Comparison of ENCODE assay signal across 8 cellular contexts in genomic region chr1:46489638-46490602, GRCh38. TPM values are rescaled to one million over a fixed set of nuclear protein-coding genes. Genes with fewer than 3 reads are reported as not detected.
A peak's percentile ranks its signal among the peaks of the same experiment; 100 is the strongest.
DNase-seq lines count a peak whose midpoint lies in the region; ATAC-seq and TF ChIP-seq lines count a peak whose summit lies in the region.

Gene DMBX1, plus strand, starts transcription at chr1:46489836. Its CDS starts 17,175 bp downstream, at chr1:46507011.

- no peak within 1 kb of the TSS for H3K9ac ChIP-seq in skeletal muscle satellite cell (ENCODE audit: low read depth, low read length)

- peak within 1 kb of the TSS; percentile 14 for H2AFZ ChIP-seq in hepatocyte

- H3K4me1 ChIP-seq in hepatocyte (ENCODE audit: insufficient read depth), result peaks cover 16% of the 10 kb centered on the region
- peaks cover 10% of the 10 kb centered on the region for H3K4me1 ChIP-seq in skeletal muscle satellite cell (ENCODE audit: control insufficient read depth, insufficient read depth, low read length)

- peak within 1 kb of the TSS; percentile 67 for H3K4me3 Mint-ChIP-seq in activated T-helper 2 cell treated with anti-CD3 and anti-CD28 coated beads, Interferon-gamma antibody, Interleukin-2, Interleukin-4, amounts not matched to agents 10 μg/mL and 5 μg/mL and 100 μg/mL, durations not matched to agents 14 hours and 24 hours and 36 hours (ENCODE audit: low read depth)

- no peaks in the 10 kb centered on the region for H3K9me2 ChIP-seq in hepatocyte (replicated peaks; ENCODE audit: insufficient read depth)

- ATAC-seq in GM18868 (IDR thresholded peaks at IDR 0.05; ENCODE audit: unreplicated experiment), result no peak

- H3K27me3 ChIP-seq in hepatocyte (peaks cover 98% of the 10 kb centered on the region), skeletal muscle satellite cell (ENCODE audit: control insufficient read depth, insufficient read depth, low read length) (peaks cover 92% of the 10 kb centered on the region)

- WGBS in hepatocyte (ENCODE audit: low lambda C conversion rate, missing lambda C conversion rate), result 2% methylated on average over 45 of the region's 93 CpGs

- intact Hi-C loops in activated T-helper 2 cell treated with anti-CD3 and anti-CD28 coated beads, Interferon-gamma antibody, Interleukin-2, Interleukin-4, amounts not matched to agents 10 μg/mL and 5 μg/mL and 100 μg/mL, durations not matched to agents 14 hours and 24 hours and 36 hours (cut with micrococcal nuclease), result loop anchor here (2.0 to 5.0 kb wide), 3 partner anchors 47 to 947 kb away; partner anchors contain the start of genes FOXD2 and TAL1

- H3K4me1 Mint-ChIP-seq in activated T-helper 2 cell treated with anti-CD3 and anti-CD28 coated beads, Interferon-gamma antibody, Interleukin-2, Interleukin-4, amounts not matched to agents 10 μg/mL and 5 μg/mL and 100 μg/mL, durations not matched to agents 14 hours and 24 hours and 36 hours (ENCODE audit: low read depth), result peaks cover 17% of the 10 kb centered on the region

- H3K27me3 Mint-ChIP-seq in activated T-helper 2 cell treated with anti-CD3 and anti-CD28 coated beads, Interferon-gamma antibody, Interleukin-2, Interleukin-4, amounts not matched to agents 10 μg/mL and 5 μg/mL and 100 μg/mL, durations not matched to agents 14 hours and 24 hours and 36 hours (ENCODE audit: low read depth), result peaks cover 90% of the 10 kb centered on the region

- H3K36me3 ChIP-seq in hepatocyte (replicated peaks; ENCODE audit: insufficient read depth, low read depth) (no peaks in the 10 kb centered on the region), skeletal muscle satellite cell (ENCODE audit: insufficient read depth, low read length) (no peaks in the 10 kb centered on the region)

- peak; percentile 13 to 73 (median 65) for DNase-seq in NCI-H1417 (lab: John Stamatoyannopoulos, UW)
- no peak for DNase-seq in NCI-H1417 treated with DMSO at 0.1 percent for 48 hours (lab: John Stamatoyannopoulos, UW)
- DNase-seq in NCI-H1436 (lab: John Stamatoyannopoulos, UW), result peak; percentile 48
- peak; percentile 20 for DNase-seq in activated T-helper 2 cell treated with anti-CD3 and anti-CD28 coated beads, Interferon-gamma antibody, Interleukin-2, Interleukin-4, amounts not matched to agents 10 μg/mL and 5 μg/mL and 100 μg/mL, durations not matched to agents 14 hours and 24 hours and 36 hours (ENCODE audit: low spot score)
- DNase-seq in hepatocyte (ENCODE audit: low spot score), result peak; percentile 51
- no peak for DNase-seq in NCI-H446 treated with DMSO at 0.1 percent for 48 hours (lab: John Stamatoyannopoulos, UW)

- no peaks in the 10 kb centered on the region for H3K36me3 Mint-ChIP-seq in activated T-helper 2 cell treated with anti-CD3 and anti-CD28 coated beads, Interferon-gamma antibody, Interleukin-2, Interleukin-4, amounts not matched to agents 10 μg/mL and 5 μg/mL and 100 μg/mL, durations not matched to agents 14 hours and 24 hours and 36 hours (ENCODE audit: low read depth)

- TF ChIP-seq CTCF in hepatocyte (IDR thresholded peaks at IDR 0.05; ENCODE audit: poor library complexity), result no peak

- H3K4me3 ChIP-seq in hepatocyte, result no peak within 1 kb of the TSS
- peak within 1 kb of the TSS; percentile 64 for H3K4me3 ChIP-seq in skeletal muscle satellite cell (ENCODE audit: low read length)

- H4K20me1 ChIP-seq in hepatocyte (ENCODE audit: insufficient read depth, poor library complexity, severe bottlenecking), result no peaks in the 10 kb centered on the region

- peak within 1 kb of the TSS; percentile 10 for H3K27ac Mint-ChIP-seq in activated T-helper 2 cell treated with anti-CD3 and anti-CD28 coated beads, Interferon-gamma antibody, Interleukin-2, Interleukin-4, amounts not matched to agents 10 μg/mL and 5 μg/mL and 100 μg/mL, durations not matched to agents 14 hours and 24 hours and 36 hours

- peak within 1 kb of the TSS; percentile 87 for H3K4me2 ChIP-seq in hepatocyte
- peak within 1 kb of the TSS; percentile 80 for H3K4me2 ChIP-seq in skeletal muscle satellite cell (ENCODE audit: low read length)

- H3K9me3 Mint-ChIP-seq in activated T-helper 2 cell treated with anti-CD3 and anti-CD28 coated beads, Interferon-gamma antibody, Interleukin-2, Interleukin-4, amounts not matched to agents 10 μg/mL and 5 μg/mL and 100 μg/mL, durations not matched to agents 14 hours and 24 hours and 36 hours, result no peaks in the 10 kb centered on the region

- no peaks in the 10 kb centered on the region for H3K79me2 ChIP-seq in hepatocyte

- H3K9me3 ChIP-seq in hepatocyte (ENCODE audit: low read depth) (no peaks in the 10 kb centered on the region), skeletal muscle satellite cell (replicated peaks; ENCODE audit: low read length) (no peaks in the 10 kb centered on the region)

- no peak within 1 kb of the TSS for H3K27ac ChIP-seq in hepatocyte

RNA-seq across cellular contexts. Expression of gene DMBX1, which starts in this region (rescaled TPM):
- not detected in 2 replicates for total RNA-seq in activated T-helper 2 cell treated with anti-CD3 and anti-CD28 coated beads, Interferon-gamma antibody, Interleukin-2, Interleukin-4, amounts not matched to agents 10 μg/mL and 5 μg/mL and 100 μg/mL, durations not matched to agents 14 hours and 24 hours and 36 hours
- not detected in 2 replicates for total RNA-seq in hepatocyte
- polyA plus RNA-seq in hepatocyte, result 0.32 TPM in 1 of 2 replicates, not detected in the other
- total RNA-seq in skeletal muscle satellite cell (2012; rRNA removed), result not detected in 2 replicates

Comparison
In these comparisons a context has a peak if more than half of its experiments do, and no peak if none do; other contexts are left out.
1. DNase-seq: peak in NCI-H1417 (3 of 3) and NCI-H1436 (single experiment); none in NCI-H1417 treated with DMSO at 0.1 percent for 48 hours (single experiment) and NCI-H446 treated with DMSO at 0.1 percent for 48 hours (single experiment).
2. Peak in DNase-seq in activated T-helper 2 cell treated with anti-CD3 and anti-CD28 coated beads, Interferon-gamma antibody, Interleukin-2, Interleukin-4, amounts not matched to agents 10 μg/mL and 5 μg/mL and 100 μg/mL, durations not matched to agents 14 hours and 24 hours and 36 hours; RNA of the gene not detected or under 1 TPM.
3. Peak in DNase-seq and H3K4me2 ChIP-seq in hepatocyte; RNA of the gene not detected or under 1 TPM.